ENCODE assay signal across 11 cellular contexts in genomic region chr10:120945801-120946302, GRCh38.
DNase-seq lines count a peak whose midpoint lies in the region; ATAC-seq and TF ChIP-seq lines count a peak whose summit lies in the region.
"Had no signal": no experiment of that assay in that cellular context is flagged by ENCODE, and none has a peak within 500 bp of the region (broad histone marks: within the 10 kb centered on the region; RNA-seq: fewer than 3 reads in every experiment).

No MANE protein-coding gene starts in this region.

- no peaks in the 10 kb centered on the region for H3K36me3 ChIP-seq in OCI-LY7 (ENCODE audit: insufficient read depth, low read length)
- H3K36me3 ChIP-seq: ovary had no signal

- H3K79me2 ChIP-seq in OCI-LY7 (ENCODE audit: insufficient read depth, low read depth, low read length): no peaks in the 10 kb centered on the region

- ATAC-seq in left cardiac atrium: peak; percentile 33 to 71
- no peak for ATAC-seq in GM19324 (IDR thresholded peaks at IDR 0.05; ENCODE audit: low FRiP score, unreplicated experiment)
- no peak for ATAC-seq in GM21515 (IDR thresholded peaks at IDR 0.05; ENCODE audit: unreplicated experiment)
- no peak for ATAC-seq in activated T-cell treated with anti-CD3 and anti-CD28 coated beads, Interleukin-2, amount 50 U/mL, for 4 hours

- no peaks in the 10 kb centered on the region for H3K36me3 Mint-ChIP-seq in activated T-cell treated with anti-CD3 and anti-CD28 coated beads, Interleukin-2, amount 50 U/mL, for 4 hours (ENCODE audit: insufficient read depth)
- H3K36me3 Mint-ChIP-seq: CD14-positive monocyte had no signal

- no peak overlapping the region for H3K4me3 ChIP-seq in OCI-LY7 (ENCODE audit: low read depth, low read length, poor library complexity, severe bottlenecking)
- H3K4me3 ChIP-seq: ovary had no signal

- no peaks in the 10 kb centered on the region for H3K9me3 ChIP-seq in OCI-LY7 (ENCODE audit: low read length)
- H3K9me3 ChIP-seq: ovary had no signal

- CTCF ChIA-PET in OCI-LY7 (lab: Charles Lee; ENCODE audit: unreplicated experiment): no interaction called here

- BruUV-seq in OCI-LY7 (replicated peaks; lab: Mats Ljungman, UMichigan): no TSS peak

- H3K4me1 Mint-ChIP-seq in activated T-cell treated with anti-CD3 and anti-CD28 coated beads, Interleukin-2, amount 50 U/mL, for 4 hours (ENCODE audit: low read depth): peaks cover 13% of the 10 kb centered on the region

- H3K4me3 Mint-ChIP-seq in activated T-cell treated with anti-CD3 and anti-CD28 coated beads, Interleukin-2, amount 50 U/mL, for 4 hours: no peak overlapping the region

- TF ChIP-seq CTCF in OCI-LY7 (conservative IDR thresholded peaks at IDR 0.05; ENCODE audit: low read length): no peak

- no peak overlapping the region for H2AFZ ChIP-seq in OCI-LY7 (ENCODE audit: low read length)

- no peak overlapping the region for H3K4me2 ChIP-seq in OCI-LY7 (ENCODE audit: low read length)

- in situ Hi-C loops in Caki2 (cut with HindIII; ENCODE audit: low pct_unique_long_range_greater_than_20kb, low sequenced_read_pairs): no loop called here

- peaks cover 33% of the 10 kb centered on the region for H3K27me3 Mint-ChIP-seq in activated T-cell treated with anti-CD3 and anti-CD28 coated beads, Interleukin-2, amount 50 U/mL, for 4 hours (ENCODE audit: low read depth)

- intact Hi-C loops in left cardiac atrium (cut with DNase I): loop anchor here (5.0 to 10.0 kb wide), 3 partner anchors 659 to 951 kb away; no protein-coding TSS in a partner anchor
- intact Hi-C loops in posterior cingulate gyrus (cut with DNase I): loop anchor here (2.0 to 10.0 kb wide), 2 partner anchors 189 to 651 kb away; no protein-coding TSS in a partner anchor
- intact Hi-C loops in OCI-LY7 (cut with micrococcal nuclease; ENCODE audit: unreplicated experiment): no loop called here

- no peaks in the 10 kb centered on the region for H4K20me1 ChIP-seq in OCI-LY7 (ENCODE audit: insufficient read depth, low read length)

- H3K27ac ChIP-seq in OCI-LY7 (ENCODE audit: low read depth, low read length, poor library complexity, severe bottlenecking): no peak overlapping the region
- H3K27ac ChIP-seq: ovary had no signal

- peaks cover 7% of the 10 kb centered on the region for H3K4me1 ChIP-seq in OCI-LY7 (ENCODE audit: insufficient read depth, low read length, poor library complexity, severe bottlenecking)

- POLR2A ChIA-PET in OCI-LY7 (lab: Charles Lee): no interaction called here

- no peaks in the 10 kb centered on the region for H3K9me3 Mint-ChIP-seq in activated T-cell treated with anti-CD3 and anti-CD28 coated beads, Interleukin-2, amount 50 U/mL, for 4 hours

- peak; percentile 31 for DNase-seq in Caki2 (ENCODE audit: low read depth)
- peak in 52 of 56 donors; percentile 22 to 94 (median 79) for DNase-seq in amygdala (lab: John Stamatoyannopoulos, UW)
- DNase-seq in left cardiac atrium: peak; percentile 57
- peak; percentile 67 to 98 (median 88) for DNase-seq in posterior cingulate gyrus
- DNase-seq in OCI-LY7 (ENCODE audit: low spot score): no peak
- no peak for DNase-seq in activated T-cell treated with anti-CD3 and anti-CD28 coated beads, Interleukin-2, amount 50 U/mL, for 4 hours
- DNase-seq: NCI-H345 had no signal

- H3K9me2 ChIP-seq in OCI-LY7 (ENCODE audit: insufficient read depth, low read length): no peaks in the 10 kb centered on the region

Comparison
In these comparisons a context has a peak if more than half of its experiments do, and no peak if none do; other contexts are left out.
1. DNase-seq: peak in Caki2 (single experiment), amygdala (52 of 56), left cardiac atrium (single experiment) and posterior cingulate gyrus (10 of 10); none in OCI-LY7 (single experiment) and activated T-cell treated with anti-CD3 and anti-CD28 coated beads, Interleukin-2, amount 50 U/mL, for 4 hours (single experiment).
2. ATAC-seq: peak in left cardiac atrium (2 of 2); none in GM19324 (single experiment), GM21515 (single experiment) and activated T-cell treated with anti-CD3 and anti-CD28 coated beads, Interleukin-2, amount 50 U/mL, for 4 hours (0 of 2).